In the genomic region with DNA sequence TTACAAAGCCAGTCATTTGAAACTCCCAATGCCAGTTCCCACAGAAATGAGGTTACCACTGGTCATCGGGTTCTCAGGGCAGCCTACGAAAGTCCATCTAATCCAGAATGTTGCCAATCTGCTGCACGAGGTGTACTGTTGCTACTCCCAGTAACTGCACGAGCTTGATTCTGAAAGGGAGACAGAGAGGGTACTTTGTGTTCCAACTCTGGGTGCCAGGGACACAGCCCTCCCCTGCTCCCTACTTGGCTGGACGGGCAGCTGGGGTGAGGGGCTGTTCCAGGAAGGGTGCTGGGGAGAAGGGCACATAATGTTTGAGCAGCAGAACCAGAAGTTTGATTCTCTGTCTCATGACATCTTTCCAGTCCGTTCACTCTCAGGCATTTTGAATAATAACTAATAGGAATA, we compare ENCODE assay signal across 25 cellular contexts. TPM values are rescaled to one million over a fixed set of nuclear protein-coding genes. Genes with fewer than 3 reads are reported as not detected.
DNase-seq lines count a peak whose midpoint lies in the region; ATAC-seq lines count a peak whose summit lies in the region.
"Had no signal": no experiment of that assay in that cellular context is flagged by ENCODE, and none has a peak within 500 bp of the region (broad histone marks: within the 10 kb centered on the region; RNA-seq: fewer than 3 reads in every experiment).

No MANE protein-coding gene starts in this region.

- no peak overlapping the region for H3K4me3 Mint-ChIP-seq in T-helper 2 cell treated with Interferon-gamma antibody and Interleukin-4, amounts not matched to agents 5 μg/mL and 100 μg/mL, for 36 hours
- H3K4me3 Mint-ChIP-seq: activated CD4-positive, alpha-beta T cell treated with anti-CD3 and anti-CD28 coated beads, Interleukin-2, amount 10 ng/mL, durations not matched to agents 7 days and 5 days; activated naive CD4-positive, alpha-beta T cell treated with anti-CD3 and anti-CD28 coated beads, Interleukin-2, amount 10 ng/mL, durations not matched to agents 7 days and 5 days; CD8-positive, alpha-beta memory T cell; dendritic cell treated with granulocyte-macrophage colony-stimulating factor and Interleukin-4, amounts not matched to agents 40 ng/mL and 50 ng/mL, for 4 days; memory B cell; naive thymus-derived CD8-positive, alpha-beta T cell; stimulated activated naive B cell treated with anti-CD40 and anti-IgM and Interleukin-4, amounts not matched to agents 10 μg/mL and 1 μg/mL and 100 μg/mL, for 72 hours had no signal

- intact Hi-C loops in left cardiac atrium (cut with DNase I) = no loop called here

- peaks cover 9% of the 10 kb centered on the region for H3K27me3 Mint-ChIP-seq in T-helper 2 cell treated with Interferon-gamma antibody and Interleukin-4, amounts not matched to agents 5 μg/mL and 100 μg/mL, for 36 hours (ENCODE audit: low read depth)
- H3K27me3 Mint-ChIP-seq: activated naive CD4-positive, alpha-beta T cell treated with anti-CD3 and anti-CD28 coated beads, Interleukin-2, amount 10 ng/mL, durations not matched to agents 7 days and 5 days; progenitor cell of endocrine pancreas had no signal

- H3K36me3 Mint-ChIP-seq in T-helper 2 cell treated with Interferon-gamma antibody and Interleukin-4, amounts not matched to agents 5 μg/mL and 100 μg/mL, for 36 hours (ENCODE audit: low read depth) = no peaks in the 10 kb centered on the region
- H3K36me3 Mint-ChIP-seq: activated naive CD4-positive, alpha-beta T cell treated with anti-CD3 and anti-CD28 coated beads, Interleukin-2, amount 10 ng/mL, durations not matched to agents 7 days and 5 days; CD8-positive, alpha-beta memory T cell; memory B cell; naive thymus-derived CD8-positive, alpha-beta T cell; stimulated activated naive B cell treated with anti-CD40 and anti-IgM and Interleukin-4, amounts not matched to agents 10 μg/mL and 1 μg/mL and 100 μg/mL, for 72 hours had no signal

- H3K27ac Mint-ChIP-seq in T-helper 2 cell treated with Interferon-gamma antibody and Interleukin-4, amounts not matched to agents 5 μg/mL and 100 μg/mL, for 36 hours = no peak overlapping the region
- H3K27ac Mint-ChIP-seq: activated CD4-positive, alpha-beta T cell treated with anti-CD3 and anti-CD28 coated beads, Interleukin-2, amount 10 ng/mL, durations not matched to agents 7 days and 5 days; activated naive CD4-positive, alpha-beta T cell treated with anti-CD3 and anti-CD28 coated beads, Interleukin-2, amount 10 ng/mL, durations not matched to agents 7 days and 5 days; CD8-positive, alpha-beta memory T cell; memory B cell; naive thymus-derived CD8-positive, alpha-beta T cell; progenitor cell of endocrine pancreas; stimulated activated naive B cell treated with anti-CD40 and anti-IgM and Interleukin-4, amounts not matched to agents 10 μg/mL and 1 μg/mL and 100 μg/mL, for 72 hours had no signal

- peak in 43 of 56 donors; percentile 1 to 82 (median 45) for DNase-seq in amygdala (lab: John Stamatoyannopoulos, UW)
- peak; percentile 56 for DNase-seq in left cardiac atrium
- peak; percentile 74 for DNase-seq in medulla oblongata (ENCODE audit: extremely low spot score)
- DNase-seq in substantia nigra (lab: John Stamatoyannopoulos, UW) = peak in 35 of 49 donors; percentile 9 to 85 (median 47)
- no peak for DNase-seq in T-helper 2 cell treated with Interferon-gamma antibody and Interleukin-4, amounts not matched to agents 5 μg/mL and 100 μg/mL, for 36 hours (ENCODE audit: low spot score)
- DNase-seq in effector CD8-positive, alpha-beta T cell (lab: John Stamatoyannopoulos, UW) = no peak
- DNase-seq: activated CD4-positive, alpha-beta T cell treated with anti-CD3 and anti-CD28 coated beads, Interleukin-2, amount 10 ng/mL, durations not matched to agents 7 days and 5 days; activated naive CD4-positive, alpha-beta T cell treated with anti-CD3 and anti-CD28 coated beads, Interleukin-2, amount 10 ng/mL, durations not matched to agents 7 days and 5 days; brain microvascular endothelial cell; CD8-positive, alpha-beta memory T cell; DND-41; foreskin keratinocyte; KBM-7; naive thymus-derived CD8-positive, alpha-beta T cell; NCI-H2029 treated with DMSO at 0.1 percent for 48 hours; NCI-H524; stimulated activated naive B cell treated with anti-CD40 and anti-IgM and Interleukin-4, amounts not matched to agents 10 μg/mL and 1 μg/mL and 100 μg/mL, for 72 hours; SW 1271; uterus had no signal

- no peak overlapping the region for H3K27ac ChIP-seq in substantia nigra (ENCODE audit: low read depth, low read length, poor library complexity, severe bottlenecking)
- H3K27ac ChIP-seq: brain microvascular endothelial cell, foreskin keratinocyte, RWPE1, uterus had no signal

- no peaks in the 10 kb centered on the region for H3K4me1 Mint-ChIP-seq in T-helper 2 cell treated with Interferon-gamma antibody and Interleukin-4, amounts not matched to agents 5 μg/mL and 100 μg/mL, for 36 hours (ENCODE audit: low read depth)
- H3K4me1 Mint-ChIP-seq: activated CD4-positive, alpha-beta T cell treated with anti-CD3 and anti-CD28 coated beads, Interleukin-2, amount 10 ng/mL, durations not matched to agents 7 days and 5 days; activated naive CD4-positive, alpha-beta T cell treated with anti-CD3 and anti-CD28 coated beads, Interleukin-2, amount 10 ng/mL, durations not matched to agents 7 days and 5 days; CD8-positive, alpha-beta memory T cell; memory B cell; naive thymus-derived CD8-positive, alpha-beta T cell; stimulated activated naive B cell treated with anti-CD40 and anti-IgM and Interleukin-4, amounts not matched to agents 10 μg/mL and 1 μg/mL and 100 μg/mL, for 72 hours had no signal

- no peaks in the 10 kb centered on the region for H3K9me3 Mint-ChIP-seq in T-helper 2 cell treated with Interferon-gamma antibody and Interleukin-4, amounts not matched to agents 5 μg/mL and 100 μg/mL, for 36 hours
- H3K9me3 Mint-ChIP-seq: activated CD4-positive, alpha-beta T cell treated with anti-CD3 and anti-CD28 coated beads, Interleukin-2, amount 10 ng/mL, durations not matched to agents 7 days and 5 days; activated naive CD4-positive, alpha-beta T cell treated with anti-CD3 and anti-CD28 coated beads, Interleukin-2, amount 10 ng/mL, durations not matched to agents 7 days and 5 days; CD8-positive, alpha-beta memory T cell; dendritic cell treated with granulocyte-macrophage colony-stimulating factor and Interleukin-4, amounts not matched to agents 40 ng/mL and 50 ng/mL, for 4 days; memory B cell; naive thymus-derived CD8-positive, alpha-beta T cell; stimulated activated naive B cell treated with anti-CD40 and anti-IgM and Interleukin-4, amounts not matched to agents 10 μg/mL and 1 μg/mL and 100 μg/mL, for 72 hours had no signal

- ATAC-seq in left cardiac atrium (peak; percentile 91 to 93), GM18511 (IDR thresholded peaks at IDR 0.05; ENCODE audit: unreplicated experiment) (no peak), GM18502 (IDR thresholded peaks at IDR 0.05; ENCODE audit: poor library complexity, unreplicated experiment) (no peak)
- ATAC-seq: foreskin keratinocyte; naive thymus-derived CD8-positive, alpha-beta T cell; stimulated activated naive B cell treated with anti-CD40 and anti-IgM and Interleukin-4, amounts not matched to agents 10 μg/mL and 1 μg/mL and 100 μg/mL, for 72 hours had no signal

RNA-seq across cellular contexts. Expression of a gene that starts 27.1 kb away (rescaled TPM):
- total RNA-seq in left cardiac atrium = 10 to 100 TPM; 11.2 to 13.1 TPM

Comparison
In these comparisons a context has a peak if more than half of its experiments do, and no peak if none do; other contexts are left out.
1. DNase-seq: peak in amygdala (43 of 56), left cardiac atrium (single experiment), medulla oblongata (single experiment) and substantia nigra (35 of 49); none in T-helper 2 cell treated with Interferon-gamma antibody and Interleukin-4, amounts not matched to agents 5 μg/mL and 100 μg/mL, for 36 hours (single experiment) and effector CD8-positive, alpha-beta T cell (single experiment).
2. ATAC-seq: peak in left cardiac atrium (2 of 2); none in GM18511 (single experiment) and GM18502 (single experiment).